Comparison of ENCODE assay signal across 1 cellular context in the genomic region with DNA sequence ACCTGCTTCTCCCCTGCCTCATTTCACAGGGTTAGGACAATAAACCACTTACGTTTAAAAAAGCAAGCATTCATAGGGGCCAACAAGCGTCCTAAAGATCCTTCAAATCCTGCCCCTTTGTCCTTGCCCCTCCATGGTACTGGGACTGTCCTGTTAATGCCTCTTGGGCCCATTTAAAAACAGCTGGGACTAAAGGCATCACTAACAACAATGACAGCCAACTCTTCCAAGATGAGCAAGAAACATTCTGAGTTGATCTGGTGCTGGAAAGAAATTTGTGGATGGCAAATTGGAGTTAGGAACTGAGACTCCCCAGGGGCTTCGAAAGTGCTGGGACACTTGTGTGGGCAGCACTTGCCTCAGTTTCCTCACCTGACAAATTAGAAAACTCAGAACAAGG.
TF ChIP-seq lines count a peak whose summit lies in the region.

No MANE protein-coding gene starts in this region.

TF ChIP-seq in WTC11, 78 proteins besides CTCF, POLR2A, EP300 and RAD21 (continued from another document):
- no peak for TF ChIP-seq ESRRA (CRISPR knock-in tag; IDR thresholded peaks at IDR 0.05; ENCODE audit: borderline replicate concordance)
